ENCODE assay signal across 11 cellular contexts in genomic region chr4:26907731-26908599, GRCh38. TPM values are rescaled to one million over a fixed set of nuclear protein-coding genes. Genes with fewer than 3 reads are reported as not detected.
A peak's percentile ranks its signal among the peaks of the same experiment; 100 is the strongest.
DNase-seq lines count a peak whose midpoint lies in the region; ATAC-seq and TF ChIP-seq lines count a peak whose summit lies in the region.
"Had no signal": no experiment of that assay in that cellular context is flagged by ENCODE, and none has a peak within 500 bp of the region (broad histone marks: within the 10 kb centered on the region; RNA-seq: fewer than 3 reads in every experiment).

No MANE protein-coding gene starts in this region.

- no peak for TF ChIP-seq CTCF in natural killer cell (IDR thresholded peaks at IDR 0.05)

- no peaks in the 10 kb centered on the region for H3K9me3 ChIP-seq in CD4-positive, CD25-positive, alpha-beta regulatory T cell (ENCODE audit: control insufficient read depth in 2 of 2, low read length in 2 of 2)

- no peak for ATAC-seq in CD4-positive, CD25-positive, alpha-beta regulatory T cell (ENCODE audit: low read depth in 2 of 2)
- peak; percentile 54 for ATAC-seq in GM19395 (IDR thresholded peaks at IDR 0.05; ENCODE audit: unreplicated experiment)
- ATAC-seq in activated naive CD4-positive, alpha-beta T cell treated with anti-CD3 and anti-CD28 coated beads, Interleukin-2, amount 50 U/mL, for 72 hours, result peak; percentile 26 to 80
- no peak for ATAC-seq in natural killer cell
- ATAC-seq in HG03108 (IDR thresholded peaks at IDR 0.05; ENCODE audit: unreplicated experiment), result no peak
- no peak for ATAC-seq in GM21447 (IDR thresholded peaks at IDR 0.05; ENCODE audit: unreplicated experiment)
- ATAC-seq: effector memory CD8-positive, alpha-beta T cell had no signal

- H3K27me3 ChIP-seq in CD4-positive, CD25-positive, alpha-beta regulatory T cell (ENCODE audit: control insufficient read depth, insufficient read depth, low read length), result no peaks in the 10 kb centered on the region

- H3K4me3 Mint-ChIP-seq in CD4-positive, CD25-positive, alpha-beta regulatory T cell, result no peak overlapping the region
- H3K4me3 Mint-ChIP-seq in natural killer cell, result no peak overlapping the region
- H3K4me3 Mint-ChIP-seq: effector memory CD8-positive, alpha-beta T cell had no signal

- H3K27me3 Mint-ChIP-seq in CD4-positive, CD25-positive, alpha-beta regulatory T cell, result no peaks in the 10 kb centered on the region
- H3K27me3 Mint-ChIP-seq in natural killer cell (ENCODE audit: low read depth in 2 of 2), result no peaks in the 10 kb centered on the region
- H3K27me3 Mint-ChIP-seq: effector memory CD8-positive, alpha-beta T cell had no signal

- peak overlapping the region in 2 of 3 donors; percentile 31 to 78 for H3K27ac Mint-ChIP-seq in CD4-positive, CD25-positive, alpha-beta regulatory T cell
- H3K27ac Mint-ChIP-seq in activated naive CD4-positive, alpha-beta T cell treated with anti-CD3 and anti-CD28 coated beads, Interleukin-2, amount 50 U/mL, for 72 hours, result peak overlapping the region in 1 of 2 donors; percentile 86
- peak overlapping the region; percentile 12 to 41 for H3K27ac Mint-ChIP-seq in natural killer cell

- H3K4me3 ChIP-seq in CD4-positive, CD25-positive, alpha-beta regulatory T cell (ENCODE audit: low read depth, low read length), result no peak overlapping the region

- no peak overlapping the region for H3K27ac ChIP-seq in CD4-positive, CD25-positive, alpha-beta regulatory T cell (ENCODE audit: insufficient read depth, low read length, poor library complexity, severe bottlenecking)

- intact Hi-C loops in natural killer cell (cut with micrococcal nuclease), result loop anchor here (5.0 kb wide), 1 partner anchor 46 kb away; the partner anchor contains the start of gene STIM2

- H3K4me1 ChIP-seq in CD4-positive, CD25-positive, alpha-beta regulatory T cell (ENCODE audit: control insufficient read depth, insufficient read depth, low read length, poor library complexity, severe bottlenecking), result peaks cover 31% of the 10 kb centered on the region

- DNase-seq in CD4-positive, CD25-positive, alpha-beta regulatory T cell, result no peak
- no peak for DNase-seq in activated naive CD4-positive, alpha-beta T cell treated with anti-CD3 and anti-CD28 coated beads, Interleukin-2, amount 50 U/mL, for 72 hours (ENCODE audit: low spot score in 2 of 2)
- DNase-seq in natural killer cell (no peak), foreskin melanocyte (no peak)
- DNase-seq in stimulated activated CD4-positive, alpha-beta T cell treated with anti-CD3 and anti-CD28 coated beads, Interleukin-4, amount 100 ng/mL, for 24 hours, result no peak
- DNase-seq: effector memory CD8-positive, alpha-beta T cell; stimulated activated CD4-positive, alpha-beta T cell treated with anti-CD3 and anti-CD28 coated beads, Interleukin-2, amount 100 ng/mL, for 48 hours; substantia nigra had no signal

- H3K9me3 Mint-ChIP-seq in CD4-positive, CD25-positive, alpha-beta regulatory T cell, result no peaks in the 10 kb centered on the region
- H3K9me3 Mint-ChIP-seq in activated naive CD4-positive, alpha-beta T cell treated with anti-CD3 and anti-CD28 coated beads, Interleukin-2, amount 50 U/mL, for 72 hours, result peaks cover 0 to 4% of the 10 kb centered on the region in 2 donors
- H3K9me3 Mint-ChIP-seq in natural killer cell, result peaks cover 0 to 3% of the 10 kb centered on the region in 2 donors
- H3K9me3 Mint-ChIP-seq: effector memory CD8-positive, alpha-beta T cell had no signal

- H3K4me1 Mint-ChIP-seq in CD4-positive, CD25-positive, alpha-beta regulatory T cell, result peaks cover 54 to 82% (median 66%) of the 10 kb centered on the region in 4 donors
- H3K4me1 Mint-ChIP-seq in natural killer cell, result peaks cover 69 to 79% of the 10 kb centered on the region in 2 donors

- peaks cover 3% of the 10 kb centered on the region for H3K36me3 Mint-ChIP-seq in CD4-positive, CD25-positive, alpha-beta regulatory T cell
- peaks cover 0 to 16% of the 10 kb centered on the region in 2 donors for H3K36me3 Mint-ChIP-seq in activated naive CD4-positive, alpha-beta T cell treated with anti-CD3 and anti-CD28 coated beads, Interleukin-2, amount 50 U/mL, for 72 hours
- H3K36me3 Mint-ChIP-seq in natural killer cell, result no peaks in the 10 kb centered on the region

- H3K36me3 ChIP-seq in CD4-positive, CD25-positive, alpha-beta regulatory T cell (ENCODE audit: control insufficient read depth, insufficient read depth, low read length), result no peaks in the 10 kb centered on the region

RNA-seq across cellular contexts. Expression of gene STIM2, which starts 47.3 kb away (rescaled TPM):
- total RNA-seq in CD4-positive, CD25-positive, alpha-beta regulatory T cell, result 83.4 TPM
- 10 to 100 TPM; 20.2 to 30.5 (median 22.9) TPM for polyA plus RNA-seq in CD4-positive, CD25-positive, alpha-beta regulatory T cell
- total RNA-seq in activated naive CD4-positive, alpha-beta T cell treated with anti-CD3 and anti-CD28 coated beads, Interleukin-2, amount 50 U/mL, for 72 hours, result 10 to 100 TPM; 43.0 to 49.1 TPM
- total RNA-seq in natural killer cell, result 100 to 1,000 TPM in 2 of 3 donors, 10 to 100 TPM in 1; 98.3 to 104 (median 100) TPM

Comparison
In these comparisons a context has a peak if more than half of its experiments do, and no peak if none do; other contexts are left out.
1. ATAC-seq: peak in GM19395 (single experiment) and activated naive CD4-positive, alpha-beta T cell treated with anti-CD3 and anti-CD28 coated beads, Interleukin-2, amount 50 U/mL, for 72 hours (2 of 2); none in CD4-positive, CD25-positive, alpha-beta regulatory T cell (0 of 2), natural killer cell (0 of 3), HG03108 (single experiment) and GM21447 (single experiment).